Comparison of ENCODE assay signal across 2 cellular contexts in genomic region chr1:110570307-110570706, GRCh38.
TF ChIP-seq lines count a peak whose summit lies in the region.

No MANE protein-coding gene starts in this region.

TF ChIP-seq in HCT116, 20 proteins besides CTCF, POLR2A, EP300 and RAD21:
- TF ChIP-seq ZNF274 (IDR thresholded peaks at IDR 0.05; ENCODE audit: low read depth, low read length) = no peak
- no peak for TF ChIP-seq EGR1 (IDR thresholded peaks at IDR 0.05; ENCODE audit: low read depth)
- no peak for TF ChIP-seq ELF1 (IDR thresholded peaks at IDR 0.05; ENCODE audit: borderline replicate concordance, low read depth)
- TF ChIP-seq, protein P1, sequence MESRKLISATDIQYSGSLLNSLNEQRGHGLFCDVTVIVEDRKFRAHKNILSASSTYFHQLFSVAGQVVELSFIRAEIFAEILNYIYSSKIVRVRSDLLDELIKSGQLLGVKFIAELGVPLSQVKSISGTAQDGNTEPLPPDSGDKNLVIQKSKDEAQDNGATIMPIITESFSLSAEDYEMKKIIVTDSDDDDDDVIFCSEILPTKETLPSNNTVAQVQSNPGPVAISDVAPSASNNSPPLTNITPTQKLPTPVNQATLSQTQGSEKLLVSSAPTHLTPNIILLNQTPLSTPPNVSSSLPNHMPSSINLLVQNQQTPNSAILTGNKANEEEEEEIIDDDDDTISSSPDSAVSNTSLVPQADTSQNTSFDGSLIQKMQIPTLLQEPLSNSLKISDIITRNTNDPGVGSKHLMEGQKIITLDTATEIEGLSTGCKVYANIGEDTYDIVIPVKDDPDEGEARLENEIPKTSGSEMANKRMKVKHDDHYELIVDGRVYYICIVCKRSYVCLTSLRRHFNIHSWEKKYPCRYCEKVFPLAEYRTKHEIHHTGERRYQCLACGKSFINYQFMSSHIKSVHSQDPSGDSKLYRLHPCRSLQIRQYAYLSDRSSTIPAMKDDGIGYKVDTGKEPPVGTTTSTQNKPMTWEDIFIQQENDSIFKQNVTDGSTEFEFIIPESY (IDR thresholded peaks at IDR 0.05; ENCODE audit: extremely low read depth, insufficient replicate concordance, low read length) = no peak
- TF ChIP-seq EZH2phosphoT487 (IDR thresholded peaks at IDR 0.05; ENCODE audit: borderline replicate concordance) = no peak
- TF ChIP-seq FOSL1 (IDR thresholded peaks at IDR 0.05; ENCODE audit: low read depth) = no peak
- TF ChIP-seq YY1 (IDR thresholded peaks at IDR 0.05; ENCODE audit: extremely low read depth, insufficient replicate concordance, low read depth, low read length) = no peak
- TF ChIP-seq SIN3A (IDR thresholded peaks at IDR 0.05; ENCODE audit: low read depth) = no peak
- TF ChIP-seq CEBPB (IDR thresholded peaks at IDR 0.05; ENCODE audit: low read depth) = no peak
- TF ChIP-seq JUND (IDR thresholded peaks at IDR 0.05) = no peak
- TF ChIP-seq, protein P2, sequence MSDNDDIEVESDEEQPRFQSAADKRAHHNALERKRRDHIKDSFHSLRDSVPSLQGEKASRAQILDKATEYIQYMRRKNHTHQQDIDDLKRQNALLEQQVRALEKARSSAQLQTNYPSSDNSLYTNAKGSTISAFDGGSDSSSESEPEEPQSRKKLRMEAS (IDR thresholded peaks at IDR 0.05) = no peak
- TF ChIP-seq, protein P3, sequence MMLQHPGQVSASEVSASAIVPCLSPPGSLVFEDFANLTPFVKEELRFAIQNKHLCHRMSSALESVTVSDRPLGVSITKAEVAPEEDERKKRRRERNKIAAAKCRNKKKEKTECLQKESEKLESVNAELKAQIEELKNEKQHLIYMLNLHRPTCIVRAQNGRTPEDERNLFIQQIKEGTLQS (IDR thresholded peaks at IDR 0.05) = no peak
- TF ChIP-seq TCF7L2 (IDR thresholded peaks at IDR 0.05; ENCODE audit: borderline replicate concordance, extremely low read depth, insufficient read depth, insufficient read length) = no peak
- no peak for TF ChIP-seq EZH2 (IDR thresholded peaks at IDR 0.05)
- TF ChIP-seq SP1 (IDR thresholded peaks at IDR 0.05; ENCODE audit: low read depth) = no peak
- no peak for TF ChIP-seq SRF (IDR thresholded peaks at IDR 0.05; ENCODE audit: low read depth)
- TF ChIP-seq, protein P4, sequence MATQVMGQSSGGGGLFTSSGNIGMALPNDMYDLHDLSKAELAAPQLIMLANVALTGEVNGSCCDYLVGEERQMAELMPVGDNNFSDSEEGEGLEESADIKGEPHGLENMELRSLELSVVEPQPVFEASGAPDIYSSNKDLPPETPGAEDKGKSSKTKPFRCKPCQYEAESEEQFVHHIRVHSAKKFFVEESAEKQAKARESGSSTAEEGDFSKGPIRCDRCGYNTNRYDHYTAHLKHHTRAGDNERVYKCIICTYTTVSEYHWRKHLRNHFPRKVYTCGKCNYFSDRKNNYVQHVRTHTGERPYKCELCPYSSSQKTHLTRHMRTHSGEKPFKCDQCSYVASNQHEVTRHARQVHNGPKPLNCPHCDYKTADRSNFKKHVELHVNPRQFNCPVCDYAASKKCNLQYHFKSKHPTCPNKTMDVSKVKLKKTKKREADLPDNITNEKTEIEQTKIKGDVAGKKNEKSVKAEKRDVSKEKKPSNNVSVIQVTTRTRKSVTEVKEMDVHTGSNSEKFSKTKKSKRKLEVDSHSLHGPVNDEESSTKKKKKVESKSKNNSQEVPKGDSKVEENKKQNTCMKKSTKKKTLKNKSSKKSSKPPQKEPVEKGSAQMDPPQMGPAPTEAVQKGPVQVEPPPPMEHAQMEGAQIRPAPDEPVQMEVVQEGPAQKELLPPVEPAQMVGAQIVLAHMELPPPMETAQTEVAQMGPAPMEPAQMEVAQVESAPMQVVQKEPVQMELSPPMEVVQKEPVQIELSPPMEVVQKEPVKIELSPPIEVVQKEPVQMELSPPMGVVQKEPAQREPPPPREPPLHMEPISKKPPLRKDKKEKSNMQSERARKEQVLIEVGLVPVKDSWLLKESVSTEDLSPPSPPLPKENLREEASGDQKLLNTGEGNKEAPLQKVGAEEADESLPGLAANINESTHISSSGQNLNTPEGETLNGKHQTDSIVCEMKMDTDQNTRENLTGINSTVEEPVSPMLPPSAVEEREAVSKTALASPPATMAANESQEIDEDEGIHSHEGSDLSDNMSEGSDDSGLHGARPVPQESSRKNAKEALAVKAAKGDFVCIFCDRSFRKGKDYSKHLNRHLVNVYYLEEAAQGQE (IDR thresholded peaks at IDR 0.05; ENCODE audit: low read depth) = no peak
- TF ChIP-seq CBX3 (IDR thresholded peaks at IDR 0.05; ENCODE audit: low read depth) = no peak
- no peak for TF ChIP-seq ZFX (IDR thresholded peaks at IDR 0.05)

TF ChIP-seq in HepG2, 621 proteins besides CTCF, POLR2A, EP300 and RAD21:
- TF ChIP-seq SP140L (CRISPR knock-in tag; IDR thresholded peaks at IDR 0.05; ENCODE audit: borderline replicate concordance) (no peak), CCAR2 (optimal IDR thresholded peaks at IDR 0.05; ENCODE audit: low read depth, low read length) (no peak), HOXA9 (CRISPR knock-in tag; IDR thresholded peaks at IDR 0.05; ENCODE audit: borderline replicate concordance) (no peak), TOE1 (CRISPR knock-in tag; IDR thresholded peaks at IDR 0.05) (no peak), SNRNP70 (IDR thresholded peaks at IDR 0.05; ENCODE audit: low read depth, low read length) (no peak), ZNF572 (CRISPR knock-in tag; IDR thresholded peaks at IDR 0.05) (no peak), ZFP41 (CRISPR knock-in tag; IDR thresholded peaks at IDR 0.05; ENCODE audit: borderline replicate concordance) (no peak), SIX4 (CRISPR knock-in tag; IDR thresholded peaks at IDR 0.05) (no peak), SNAPC4 (CRISPR knock-in tag; IDR thresholded peaks at IDR 0.05) (no peak), FIP1L1 (IDR thresholded peaks at IDR 0.05; ENCODE audit: borderline replicate concordance, insufficient read depth, low read depth, low read length) (no peak), SMAD1 (CRISPR knock-in tag; IDR thresholded peaks at IDR 0.05; ENCODE audit: borderline replicate concordance, low read depth) (no peak), ZNF160 (CRISPR knock-in tag; IDR thresholded peaks at IDR 0.05) (no peak), RFX1 (IDR thresholded peaks at IDR 0.05) (no peak), ZSCAN9 (CRISPR knock-in tag; IDR thresholded peaks at IDR 0.05; ENCODE audit: borderline replicate concordance) (no peak), SRSF4 (IDR thresholded peaks at IDR 0.05; ENCODE audit: low read depth, low read length, poor library complexity, severe bottlenecking) (no peak)
- TF ChIP-seq, protein P5, sequence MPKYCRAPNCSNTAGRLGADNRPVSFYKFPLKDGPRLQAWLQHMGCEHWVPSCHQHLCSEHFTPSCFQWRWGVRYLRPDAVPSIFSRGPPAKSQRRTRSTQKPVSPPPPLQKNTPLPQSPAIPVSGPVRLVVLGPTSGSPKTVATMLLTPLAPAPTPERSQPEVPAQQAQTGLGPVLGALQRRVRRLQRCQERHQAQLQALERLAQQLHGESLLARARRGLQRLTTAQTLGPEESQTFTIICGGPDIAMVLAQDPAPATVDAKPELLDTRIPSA (CRISPR knock-in tag; IDR thresholded peaks at IDR 0.05; ENCODE audit: borderline replicate concordance) = no peak
- TF ChIP-seq, protein P6, sequence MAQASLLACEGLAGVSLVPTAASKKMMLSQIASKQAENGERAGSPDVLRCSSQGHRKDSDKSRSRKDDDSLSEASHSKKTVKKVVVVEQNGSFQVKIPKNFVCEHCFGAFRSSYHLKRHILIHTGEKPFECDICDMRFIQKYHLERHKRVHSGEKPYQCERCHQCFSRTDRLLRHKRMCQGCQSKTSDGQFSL (CRISPR knock-in tag; IDR thresholded peaks at IDR 0.05) = no peak
